ENCODE assay signal across 1 cellular context in genomic region chr1:156500847-156501686, GRCh38.
TF ChIP-seq lines count a peak whose summit lies in the region.

No MANE protein-coding gene starts in this region.

TF ChIP-seq in HepG2, 621 proteins besides CTCF, POLR2A, EP300 and RAD21 (continued from another document and continues in another):
- TF ChIP-seq UBTF (CRISPR knock-in tag; IDR thresholded peaks at IDR 0.05) (peak; percentile 88), PLRG1 (conservative IDR thresholded peaks at IDR 0.05) (no peak), FOSL1 (CRISPR knock-in tag; IDR thresholded peaks at IDR 0.05; ENCODE audit: borderline replicate concordance) (no peak), RXRA (CRISPR knock-in tag; IDR thresholded peaks at IDR 0.05) (peak; percentile 80; the same call in 1 of the 2 replicates), PRMT3 (CRISPR knock-in tag; IDR thresholded peaks at IDR 0.05; ENCODE audit: borderline replicate concordance, low read depth) (no peak), ZBTB4 (CRISPR knock-in tag; IDR thresholded peaks at IDR 0.05; ENCODE audit: borderline replicate concordance) (peak; percentile 57; the same call in 1 of the 2 replicates), AKAP8 (CRISPR knock-in tag; IDR thresholded peaks at IDR 0.05) (peak; percentile 66; the same call in 1 of the 2 replicates), ZNF580 (CRISPR knock-in tag; IDR thresholded peaks at IDR 0.05; ENCODE audit: borderline replicate concordance, low read depth) (peak; percentile 61), PREB (CRISPR knock-in tag; IDR thresholded peaks at IDR 0.05) (no peak), RELA (CRISPR knock-in tag; IDR thresholded peaks at IDR 0.05) (0 out of 2 replicates have a peak, but pooled peaks have one; percentile 66), ZNF235 (CRISPR knock-in tag; IDR thresholded peaks at IDR 0.05; ENCODE audit: borderline replicate concordance) (no peak), ZNF891 (CRISPR knock-in tag; IDR thresholded peaks at IDR 0.05) (peak; percentile 87), PRPF4 (IDR thresholded peaks at IDR 0.05; ENCODE audit: low read depth, low read length, poor library complexity, severe bottlenecking) (no peak), JUND (CRISPR knock-in tag; IDR thresholded peaks at IDR 0.05) (no peak), STAT5B (CRISPR knock-in tag; IDR thresholded peaks at IDR 0.05) (no peak), NFIB (CRISPR knock-in tag; IDR thresholded peaks at IDR 0.05; ENCODE audit: borderline replicate concordance) (no peak), SMC3 (IDR thresholded peaks at IDR 0.05; ENCODE audit: low read length) (no peak), SPEN (CRISPR knock-in tag; IDR thresholded peaks at IDR 0.05; ENCODE audit: low read depth) (peak; percentile 82; the same call in 1 of the 2 replicates), NFRKB (IDR thresholded peaks at IDR 0.05) (no peak), CEBPG (CRISPR knock-in tag; IDR thresholded peaks at IDR 0.05) (no peak), GLMP (CRISPR knock-in tag; IDR thresholded peaks at IDR 0.05; ENCODE audit: borderline replicate concordance) (no peak), SAFB2 (CRISPR knock-in tag; IDR thresholded peaks at IDR 0.05; ENCODE audit: borderline replicate concordance, low read depth) (peak; percentile 80; the same call in 1 of the 2 replicates), ATF4 (CRISPR knock-in tag; IDR thresholded peaks at IDR 0.05) (0 out of 4 replicates have a peak, but pooled peaks of 1 of the 2 experiments have one; percentile 12), MNT (IDR thresholded peaks at IDR 0.05) (no peak), HNF1B (CRISPR knock-in tag; IDR thresholded peaks at IDR 0.05) (peak; percentile 80), HMGA1 (CRISPR knock-in tag; conservative IDR thresholded peaks at IDR 0.05) (no peak), MBD4 (IDR thresholded peaks at IDR 0.05; ENCODE audit: borderline replicate concordance, low read length) (no peak), SCMH1 (CRISPR knock-in tag; IDR thresholded peaks at IDR 0.05; ENCODE audit: borderline replicate concordance) (no peak), RBM22 (optimal IDR thresholded peaks at IDR 0.05; ENCODE audit: low read length) (no peak), ZNF512B (CRISPR knock-in tag; IDR thresholded peaks at IDR 0.05; ENCODE audit: borderline replicate concordance) (no peak), NCOA5 (CRISPR knock-in tag; IDR thresholded peaks at IDR 0.05) (no peak), PBX2 (CRISPR knock-in tag; IDR thresholded peaks at IDR 0.05) (no peak), PTBP1 (IDR thresholded peaks at IDR 0.05; ENCODE audit: low read depth, low read length, poor library complexity, severe bottlenecking) (no peak), ZNF816 (CRISPR knock-in tag; IDR thresholded peaks at IDR 0.05; ENCODE audit: borderline replicate concordance) (peak; percentile 87; the same call in 1 of the 2 replicates), ZNF713 (CRISPR knock-in tag; IDR thresholded peaks at IDR 0.05) (peak; percentile 82; the same call in 1 of the 2 replicates), ZNF335 (CRISPR knock-in tag; IDR thresholded peaks at IDR 0.05) (peak; percentile 38; the same call in 1 of the 2 replicates), TEAD2 (CRISPR knock-in tag; IDR thresholded peaks at IDR 0.05) (no peak), ZNF383 (CRISPR knock-in tag; IDR thresholded peaks at IDR 0.05; ENCODE audit: borderline replicate concordance) (no peak), ISL2 (CRISPR knock-in tag; IDR thresholded peaks at IDR 0.05) (peak; percentile 31; the same call in 1 of the 2 replicates), PAX8 (CRISPR knock-in tag; IDR thresholded peaks at IDR 0.05; ENCODE audit: borderline replicate concordance) (no peak), ZNF331 (CRISPR knock-in tag; IDR thresholded peaks at IDR 0.05) (peak; percentile 51; the same call in 1 of the 2 replicates), U2AF1 (optimal IDR thresholded peaks at IDR 0.05; ENCODE audit: low read depth, low read length) (no peak), ZNF503 (CRISPR knock-in tag; IDR thresholded peaks at IDR 0.05) (0 out of 2 replicates have a peak, but pooled peaks have one; percentile 48), CEBPB (IDR thresholded peaks at IDR 0.05; ENCODE audit: borderline replicate concordance, low read depth, low read length) (no peak), EED (CRISPR knock-in tag; IDR thresholded peaks at IDR 0.05) (0 out of 2 replicates have a peak, but pooled peaks have one; percentile 59), ZNF33A (CRISPR knock-in tag; IDR thresholded peaks at IDR 0.05; ENCODE audit: borderline replicate concordance) (0 out of 2 replicates have a peak, but pooled peaks have one; percentile 71)
